In genomic region chr4:38155589-38156294, GRCh38 we compare ENCODE assay signal across 17 cellular contexts.
A peak's percentile ranks its signal among the peaks of the same experiment; 100 is the strongest.
DNase-seq lines count a peak whose midpoint lies in the region; ATAC-seq and TF ChIP-seq lines count a peak whose summit lies in the region.
"Had no signal": no experiment of that assay in that cellular context is flagged by ENCODE, and none has a peak within 500 bp of the region (broad histone marks: within the 10 kb centered on the region; RNA-seq: fewer than 3 reads in every experiment).

No MANE protein-coding gene starts in this region.

- H3K79me2 ChIP-seq in PC-3 (ENCODE audit: low read length) = no peaks in the 10 kb centered on the region

- TF ChIP-seq CTCF in heart left ventricle (IDR thresholded peaks at IDR 0.05) (no peak), colonic mucosa (IDR thresholded peaks at IDR 0.05) (no peak), lower lobe of right lung (IDR thresholded peaks at IDR 0.05) (no peak), PC-3 (conservative IDR thresholded peaks at IDR 0.05; ENCODE audit: low read depth, low read length) (no peak)

- BruUV-seq in PC-3 (replicated peaks; lab: Mats Ljungman, UMichigan) = no TSS peak

- ATAC-seq in heart left ventricle (peak in 3 of 4 donors; percentile 7 to 33 (median 23)), Right ventricle myocardium superior (ENCODE audit: poor library complexity) (no peak), lower lobe of right lung (peak; percentile 10 to 25), HG03139 (IDR thresholded peaks at IDR 0.05; ENCODE audit: unreplicated experiment) (no peak), GM18909 (IDR thresholded peaks at IDR 0.05; ENCODE audit: poor library complexity, unreplicated experiment) (no peak), PC-3 (no peak)

- CTCF ChIA-PET in PC-3 (lab: Charles Lee) = interaction anchor here (0.5 to 0.7 kb wide), 2 partner anchors 87 to 521 kb away, joined by 4 to 5 read pairs; no protein-coding TSS in a partner anchor

- H3K9me3 ChIP-seq in heart left ventricle (no peaks in the 10 kb centered on the region), colonic mucosa (no peaks in the 10 kb centered on the region), lower lobe of right lung (no peaks in the 10 kb centered on the region), PC-3 (ENCODE audit: low read length) (no peaks in the 10 kb centered on the region)
- H3K9me3 ChIP-seq: SK-N-SH had no signal

- TF ChIP-seq POLR2A in heart left ventricle (IDR thresholded peaks at IDR 0.05) = no peak

- H3K4me1 ChIP-seq in heart left ventricle = peaks cover 0 to 56% (median 33%) of the 10 kb centered on the region in 12 donors
- H3K4me1 ChIP-seq in colonic mucosa = peaks cover 31% of the 10 kb centered on the region
- peaks cover 41% of the 10 kb centered on the region for H3K4me1 ChIP-seq in lower lobe of right lung
- H3K4me1 ChIP-seq in PC-3 (ENCODE audit: insufficient read depth, low read length) = peaks cover 7% of the 10 kb centered on the region

- H3K9ac ChIP-seq in colonic mucosa (ENCODE audit: low read depth in 2 of 2, low read length in 2 of 2) = peak overlapping the region in 1 of 2 donors; percentile 74
- no peak overlapping the region for H3K9ac ChIP-seq in PC-3 (ENCODE audit: low read length)
- H3K9ac ChIP-seq: SK-N-SH had no signal

- no peaks in the 10 kb centered on the region for H3K9me2 ChIP-seq in PC-3 (replicated peaks; ENCODE audit: low read length)
- H3K9me2 ChIP-seq: SK-N-SH had no signal

- H3F3A ChIP-seq in PC-3 (ENCODE audit: low read length, unreplicated experiment) = no peaks in the 10 kb centered on the region

- H3K27me3 ChIP-seq in heart left ventricle (no peaks in the 10 kb centered on the region), colonic mucosa (no peaks in the 10 kb centered on the region), lower lobe of right lung (ENCODE audit: low read depth) (no peaks in the 10 kb centered on the region), PC-3 (ENCODE audit: low read length) (no peaks in the 10 kb centered on the region)

- DNase-seq in heart left ventricle (no peak), Right ventricle myocardium superior (no peak), colonic mucosa (peak; percentile 38), lower lobe of right lung (no peak), SHP77 treated with DMSO at 0.1 percent for 48 hours (lab: John Stamatoyannopoulos, UW) (no peak), PC-3 (no peak)
- DNase-seq: activated T-cell treated with anti-CD3 and anti-CD28 coated beads for 4 hours; anterior cingulate cortex; NCI-H1105; NCI-H226; nephron progenitor cell; retina; SK-N-SH; stimulated activated CD4-positive, alpha-beta T cell treated with anti-CD3 and anti-CD28 coated beads, Interleukin-4, amount 100 ng/mL, for 1 hour; WERI-Rb-1 had no signal

- POLR2A ChIA-PET in PC-3 (lab: Charles Lee; ENCODE audit: unreplicated experiment) = no interaction called here

- peak overlapping the region in 1 of 12 donors; percentile 18 for H3K4me3 ChIP-seq in heart left ventricle
- no peak overlapping the region for H3K4me3 ChIP-seq in colonic mucosa
- H3K4me3 ChIP-seq in lower lobe of right lung = no peak overlapping the region
- no peak overlapping the region for H3K4me3 ChIP-seq in PC-3 (ENCODE audit: low read length)

- H2AFZ ChIP-seq in PC-3 (ENCODE audit: low read length) = no peak overlapping the region

- H4K20me1 ChIP-seq in PC-3 (ENCODE audit: low read length) = no peaks in the 10 kb centered on the region

- no peak overlapping the region for H3K4me2 ChIP-seq in PC-3 (ENCODE audit: low read length)
- H3K4me2 ChIP-seq: SK-N-SH had no signal

- WGBS in heart left ventricle, 4 donors = 75 to 85% (median 82%) methylated on average over 6 to 7 of the region's 7 CpGs

- H3K27ac ChIP-seq in heart left ventricle (peak overlapping the region; percentile 59 to 74 (median 69)), colonic mucosa (peak overlapping the region; percentile 91), lower lobe of right lung (peak overlapping the region; percentile 50), PC-3 (ENCODE audit: low read length) (no peak overlapping the region)
- H3K27ac ChIP-seq: WERI-Rb-1 had no signal

- intact Hi-C loops in heart left ventricle (cut with DNase I) (loop anchor here in 2 of 10 donors (5.0 to 10.0 kb wide), 2 partner anchors 81 to 83 kb away; no protein-coding TSS in a partner anchor), Right ventricle myocardium superior (cut with DNase I) (no loop called here), colonic mucosa (cut with DNase I) (no loop called here), lower lobe of right lung (cut with DNase I) (no loop called here), PC-3 (cut with micrococcal nuclease) (no loop called here)

- H3K36me3 ChIP-seq in heart left ventricle = no peaks in the 10 kb centered on the region
- H3K36me3 ChIP-seq in colonic mucosa = no peaks in the 10 kb centered on the region
- no peaks in the 10 kb centered on the region for H3K36me3 ChIP-seq in lower lobe of right lung
- no peaks in the 10 kb centered on the region for H3K36me3 ChIP-seq in PC-3 (ENCODE audit: low read depth, low read length)
- H3K36me3 ChIP-seq: WERI-Rb-1 had no signal

Comparison
In these comparisons a context has a peak if more than half of its experiments do, and no peak if none do; other contexts are left out.
1. ATAC-seq: peak in heart left ventricle (3 of 4) and lower lobe of right lung (2 of 2); none in Right ventricle myocardium superior (single experiment), HG03139 (single experiment), GM18909 (single experiment) and PC-3 (single experiment).